In genomic region chr5:153998768-153999167, GRCh38 we compare ENCODE assay signal across 19 cellular contexts. TPM values are rescaled to one million over a fixed set of nuclear protein-coding genes. Genes with fewer than 3 reads are reported as not detected.
DNase-seq lines count a peak whose midpoint lies in the region; ATAC-seq, FAIRE-seq and TF ChIP-seq lines count a peak whose summit lies in the region.
"Had no signal": no experiment of that assay in that cellular context is flagged by ENCODE, and none has a peak within 500 bp of the region (broad histone marks: within the 10 kb centered on the region; RNA-seq: fewer than 3 reads in every experiment).

No MANE protein-coding gene starts in this region.

- H3K4me2 ChIP-seq in A549 (no peak overlapping the region), K562 (ENCODE audit: insufficient read depth, low read length) (no peak overlapping the region)
- H3K4me2 ChIP-seq: BLaER1 treated with 17β-estradiol and CSF1 and Interleukin-3, amounts not matched to agents 10 nM and 100 nM had no signal

- H3K27ac Mint-ChIP-seq in endodermal cell: no peak overlapping the region
- H3K27ac Mint-ChIP-seq: B cell; CD4-positive, alpha-beta T cell; CD8-positive, alpha-beta T cell had no signal

- H3K9me3 ChIP-seq in A549: no peaks in the 10 kb centered on the region
- H3K9me3 ChIP-seq in K562 (replicated peaks; ENCODE audit: control insufficient read depth, insufficient read depth, low read depth, low read length): no peaks in the 10 kb centered on the region
- no peaks in the 10 kb centered on the region for H3K9me3 ChIP-seq in left ventricle myocardium inferior (replicated peaks)
- peaks cover 14% of the 10 kb centered on the region for H3K9me3 ChIP-seq in endodermal cell (ENCODE audit: control insufficient read depth, low read length)
- H3K9me3 ChIP-seq: Caco-2 had no signal

- H3K9ac ChIP-seq in K562 (ENCODE audit: insufficient read depth in 1 of 2, low read depth in 2 of 2, low read length in 2 of 2) (no peak overlapping the region), endodermal cell (ENCODE audit: extremely low read depth, low read length, poor library complexity, severe bottlenecking) (no peak overlapping the region)
- H3K9ac ChIP-seq: BLaER1 treated with 17β-estradiol and CSF1 and Interleukin-3, amounts not matched to agents 10 nM and 100 nM had no signal

- peaks cover 13% of the 10 kb centered on the region for H3K36me3 Mint-ChIP-seq in endodermal cell (ENCODE audit: low read depth)

- H3K9me3 Mint-ChIP-seq in endodermal cell: peaks cover 4% of the 10 kb centered on the region

- WGBS in A549 (ENCODE audit: missing lambda C conversion rate): 90% methylated on average over 1 of the region's 1 CpG
- WGBS in K562 (ENCODE audit: insufficient coverage, low coverage, missing lambda C conversion rate): 92% methylated on average over 1 of the region's 1 CpG
- WGBS in endodermal cell (ENCODE audit: insufficient coverage in 1 of 2, insufficient read length in 1 of 2), 2 experiments: 92 to 94% methylated on average over 1 of the region's 1 CpG

- CTCF ChIA-PET in A549 (lab: Yijun Ruan, JAX): interaction anchor here (0.7 to 1.6 kb wide), 2 partner anchors 24 to 796 kb away, joined by 3 to 5 read pairs; no protein-coding TSS in a partner anchor
- CTCF ChIA-PET in K562 (lab: Yijun Ruan, JAX; ENCODE audit: low intra/inter-chr PET ratio): no interaction called here

- H3K9me1 ChIP-seq in K562 (ENCODE audit: control insufficient read depth, insufficient read depth, low read length): no peaks in the 10 kb centered on the region

- intact Hi-C loops in K562 (cut with micrococcal nuclease) (no loop called here), left ventricle myocardium inferior (cut with micrococcal nuclease) (no loop called here)

- no TSS peak for BruUV-seq in K562 (replicated peaks; lab: Mats Ljungman, UMichigan)

- no peak overlapping the region for H3K4me3 ChIP-seq in A549
- no peak overlapping the region for H3K4me3 ChIP-seq in K562
- H3K4me3 ChIP-seq in left ventricle myocardium inferior: no peak overlapping the region
- no peak overlapping the region for H3K4me3 ChIP-seq in endodermal cell (ENCODE audit: low read length)
- H3K4me3 ChIP-seq: BLaER1 treated with 17β-estradiol and CSF1 and Interleukin-3, amounts not matched to agents 10 nM and 100 nM had no signal

- H4K20me1 ChIP-seq in K562 (replicated peaks; ENCODE audit: control insufficient read depth, insufficient read depth, low read length): no peaks in the 10 kb centered on the region
- H4K20me1 ChIP-seq: BLaER1 treated with 17β-estradiol and CSF1 and Interleukin-3, amounts not matched to agents 10 nM and 100 nM had no signal

- H3K4me1 ChIP-seq in A549 (no peaks in the 10 kb centered on the region), K562 (replicated peaks in 1 of 2; ENCODE audit: control insufficient read depth in 2 of 2, insufficient read depth in 2 of 2, low read length in 2 of 2) (no peaks in the 10 kb centered on the region), left ventricle myocardium inferior (peaks cover 24% of the 10 kb centered on the region), endodermal cell (ENCODE audit: control insufficient read depth, insufficient read depth, low read length) (no peaks in the 10 kb centered on the region)
- H3K4me1 ChIP-seq: BLaER1 treated with 17β-estradiol and CSF1 and Interleukin-3, amounts not matched to agents 10 nM and 100 nM; Caco-2 had no signal

- H3K36me3 ChIP-seq in K562 (ENCODE audit: control insufficient read depth, insufficient read depth, low read length) (peaks cover 3% of the 10 kb centered on the region; the same call in 2 of the 3 replicates), left ventricle myocardium inferior (peaks cover 64% of the 10 kb centered on the region), endodermal cell (ENCODE audit: control insufficient read depth, insufficient read depth, low read length) (peaks cover 21% of the 10 kb centered on the region)

- ATAC-seq in A549 (no peak), K562 (no peak)
- ATAC-seq: CD8-positive, alpha-beta T cell had no signal

- no peaks in the 10 kb centered on the region for H3K4me1 Mint-ChIP-seq in endodermal cell
- H3K4me1 Mint-ChIP-seq: B cell had no signal

- no peaks in the 10 kb centered on the region for H3K27me3 Mint-ChIP-seq in endodermal cell (ENCODE audit: insufficient read depth)
- H3K27me3 Mint-ChIP-seq: B cell; CD4-positive, alpha-beta T cell had no signal

- H3K27ac ChIP-seq in A549 (no peak overlapping the region), K562 (ENCODE audit: extremely low read depth, low read depth, low read length) (no peak overlapping the region), left ventricle myocardium inferior (replicated peaks) (no peak overlapping the region), endodermal cell (ENCODE audit: low read depth, low read length) (no peak overlapping the region)
- H3K27ac ChIP-seq: BLaER1 treated with 17β-estradiol and CSF1 and Interleukin-3, amounts not matched to agents 10 nM and 100 nM; C4-2B had no signal

- no peaks in the 10 kb centered on the region for H3K79me2 ChIP-seq in K562 (ENCODE audit: control insufficient read depth, insufficient read depth, low read length)

- DNase-seq in A549 (ENCODE audit: low read depth in 1 of 2, low spot score in 1 of 2) (no peak), GM19239 (ENCODE audit: insufficient read length, low spot score) (no peak), K562 (ENCODE audit: extremely low read depth in 1 of 4, low spot score in 3 of 4) (no peak), left ventricle myocardium inferior (no peak), endodermal cell (no peak)
- DNase-seq: 8988T; AML-193; Caco-2; Calu3; CD4-positive, alpha-beta T cell; CD8-positive, alpha-beta T cell; DMS79 treated with DMSO at 0.1 percent for 48 hours; GF-D8 had no signal

- TF ChIP-seq RAD21 in A549 (conservative IDR thresholded peaks at IDR 0.05 in 1 of 2, IDR thresholded peaks at IDR 0.05 in 1 of 2) (no peak), K562 (CRISPR knock-in tag; conservative IDR thresholded peaks at IDR 0.05 in 1 of 2, IDR thresholded peaks at IDR 0.05 in 1 of 2) (no peak)

- TF ChIP-seq EP300 in A549 (IDR thresholded peaks at IDR 0.05): no peak
- TF ChIP-seq EP300 in K562 (IDR thresholded peaks at IDR 0.05; ENCODE audit: low read length): no peak

- TF ChIP-seq CTCF in A549 (IDR thresholded peaks at IDR 0.05): no peak
- TF ChIP-seq CTCF in K562 (IDR thresholded peaks at IDR 0.05 in 2 of 3, conservative IDR thresholded peaks at IDR 0.05 in 1 of 3; ENCODE audit: insufficient read depth in 2 of 3, low read depth in 1 of 3, low read length in 3 of 3): no peak
- TF ChIP-seq CTCF in left ventricle myocardium inferior (IDR thresholded peaks at IDR 0.05; ENCODE audit: borderline replicate concordance): no peak
- TF ChIP-seq CTCF in endodermal cell (conservative IDR thresholded peaks at IDR 0.05): no peak

- POLR2A ChIA-PET in A549 (lab: Yijun Ruan, JAX) (no interaction called here), K562 (lab: Yijun Ruan, JAX) (no interaction called here)

- no peak overlapping the region for H2AFZ ChIP-seq in K562 (ENCODE audit: low read depth, low read length)

- no peak for FAIRE-seq in A549 (lab: Jason Lieb, UNC)
- peak; percentile 33 for FAIRE-seq in GM19239 (lab: Jason Lieb, UNC)
- no peak for FAIRE-seq in K562 (lab: Jason Lieb, UNC)
- FAIRE-seq: A204.1, D721Med, G401.6 had no signal

- H3K27me3 ChIP-seq in K562 (ENCODE audit: control insufficient read depth in 2 of 2, insufficient read depth in 2 of 2, low read length in 2 of 2): no peaks in the 10 kb centered on the region
- no peaks in the 10 kb centered on the region for H3K27me3 ChIP-seq in left ventricle myocardium inferior (ENCODE audit: low read depth)
- no peaks in the 10 kb centered on the region for H3K27me3 ChIP-seq in endodermal cell (ENCODE audit: control insufficient read depth, insufficient read depth, low read length, poor library complexity, severe bottlenecking)
- H3K27me3 ChIP-seq: BLaER1 treated with 17β-estradiol and CSF1 and Interleukin-3, amounts not matched to agents 10 nM and 100 nM had no signal

- no peak for TF ChIP-seq POLR2A in A549 (IDR thresholded peaks at IDR 0.05; ENCODE audit: low read length)
- no peak for TF ChIP-seq POLR2A in K562 (conservative IDR thresholded peaks at IDR 0.05)

- in situ Hi-C loops in K562 (cut with MboI): no loop called here

- no peak overlapping the region for H3K4me3 Mint-ChIP-seq in endodermal cell
- H3K4me3 Mint-ChIP-seq: B cell; CD4-positive, alpha-beta T cell; CD8-positive, alpha-beta T cell had no signal

RNA-seq across cellular contexts. Expression of gene FAM114A2, which starts 39.9 kb away (rescaled TPM):
- polyA plus RNA-seq in A549 (2011; rRNA removed) (19.0 and 21.3 TPM in 2 replicates), A549 (2017; fragmentation: RNase III; extraction: RNeasy Plus Mini Kit Qiagen cat#74134 plus additional on column Dnase treatment) (14.6 to 15.6 TPM (median 15.5 TPM) in 3 replicates), K562 (2011; rRNA removed) (16.6 and 27.5 TPM in 2 replicates), K562 (2014; fragmentation: Illumina TruSeq; extraction: Trizol) (22.9 and 27.0 TPM in 2 replicates), K562 (2014; fragmentation: Nextera tagmentation; extraction: Ambion mirVana) (10 to 100 TPM; 14.4 to 25.5 TPM), K562 (2014; rRNA removed) (17.3 and 20.6 TPM in 2 replicates)
- 6.5 and 6.8 TPM in 2 replicates for polyA plus RNA-seq in A549 (2012; cell fraction: cytosol; rRNA removed)
- polyA plus RNA-seq in A549 (2012; cell fraction: nucleus; rRNA removed): 4.6 and 5.4 TPM in 2 replicates
- polyA minus RNA-seq in A549 (2011; rRNA and poly(A)+ RNA removed): 18.6 and 20.8 TPM in 2 replicates
- 16.8 and 45.5 TPM in 2 replicates for total RNA-seq in K562 (2011; cell fraction: chromatin; rRNA removed; ENCODE audit: low replicate concordance)
- total RNA-seq in K562 (2011; cell fraction: nucleolus; rRNA removed): 10.3 and 12.8 TPM in 2 replicates
- 31.2 and 39.0 TPM in 2 replicates for total RNA-seq in K562 (2011; cell fraction: nucleoplasm; rRNA removed)
- total RNA-seq in K562 (2014; rRNA removed) (17.5 and 18.2 TPM in 2 replicates), K562 (2014; rRNA removed; fragmentation: Illumina TruSeq; extraction: Trizol) (28.1 and 32.4 TPM in 2 replicates), K562 (2015; rRNA removed; fragmentation: Illumina TruSeq; extraction: Trizol) (20.9 and 21.2 TPM in 2 replicates), K562 (2021) (18.7 and 22.1 TPM in 2 replicates), left ventricle myocardium inferior (32.3 TPM), endodermal cell (10 to 100 TPM; 18.0 to 19.7 TPM)
- 7.5 and 8.8 TPM in 2 replicates for polyA plus RNA-seq in K562 (2011; cell fraction: cytosol; rRNA removed)
- polyA plus RNA-seq in K562 (2011; cell fraction: nucleus; rRNA removed): 13.9 and 15.8 TPM in 2 replicates
- polyA plus RNA-seq in K562 (2012): 18.8 and 19.7 TPM in 2 replicates
- 35.2 and 38.1 TPM in 2 replicates for polyA minus RNA-seq in K562 (2011; rRNA and poly(A)+ RNA removed)
- 16.1 and 17.1 TPM in 2 replicates for polyA minus RNA-seq in K562 (2011; cell fraction: cytosol; rRNA and poly(A)+ RNA removed)
- polyA minus RNA-seq in K562 (2011; cell fraction: nucleus; rRNA and poly(A)+ RNA removed): 11.4 and 24.8 TPM in 2 replicates
- polyA plus RNA-seq in endodermal cell (2013, experiment 1 of 2): 15.3 TPM
- 13.2 TPM for polyA plus RNA-seq in endodermal cell (2013, experiment 2 of 2)

RNA-seq across cellular contexts. Expression of gene MFAP3, which starts 40.0 kb away (rescaled TPM):
- polyA plus RNA-seq in A549 (2011; rRNA removed): 38.9 and 46.9 TPM in 2 replicates
- 6.3 and 11.1 TPM in 2 replicates for polyA plus RNA-seq in A549 (2012; cell fraction: cytosol; rRNA removed)
- 5.4 and 5.6 TPM in 2 replicates for polyA plus RNA-seq in A549 (2012; cell fraction: nucleus; rRNA removed)
- polyA plus RNA-seq in A549 (2017; fragmentation: RNase III; extraction: RNeasy Plus Mini Kit Qiagen cat#74134 plus additional on column Dnase treatment): 23.9 to 26.2 TPM (median 25.1 TPM) in 3 replicates
- polyA minus RNA-seq in A549 (2011; rRNA and poly(A)+ RNA removed): 49.5 and 58.0 TPM in 2 replicates
- total RNA-seq in K562 (2011; cell fraction: chromatin; rRNA removed; ENCODE audit: low replicate concordance): 47.4 and 61.0 TPM in 2 replicates
- total RNA-seq in K562 (2011; cell fraction: nucleolus; rRNA removed): 32.5 and 34.3 TPM in 2 replicates
- total RNA-seq in K562 (2011; cell fraction: nucleoplasm; rRNA removed): 49.2 and 51.2 TPM in 2 replicates
- 12.5 and 18.9 TPM in 2 replicates for total RNA-seq in K562 (2014; rRNA removed)
- 34.6 and 42.7 TPM in 2 replicates for total RNA-seq in K562 (2014; rRNA removed; fragmentation: Illumina TruSeq; extraction: Trizol)
- 33.2 and 39.1 TPM in 2 replicates for total RNA-seq in K562 (2015; rRNA removed; fragmentation: Illumina TruSeq; extraction: Trizol)
- 17.3 and 20.7 TPM in 2 replicates for total RNA-seq in K562 (2021)
- polyA plus RNA-seq in K562 (2011; rRNA removed): 26.9 and 38.1 TPM in 2 replicates
- 13.5 and 15.3 TPM in 2 replicates for polyA plus RNA-seq in K562 (2011; cell fraction: cytosol; rRNA removed)
- polyA plus RNA-seq in K562 (2011; cell fraction: nucleus; rRNA removed): 14.0 and 17.4 TPM in 2 replicates
- polyA plus RNA-seq in K562 (2012): 10.3 and 14.0 TPM in 2 replicates
- 23.3 and 28.0 TPM in 2 replicates for polyA plus RNA-seq in K562 (2014; fragmentation: Illumina TruSeq; extraction: Trizol)
- polyA plus RNA-seq in K562 (2014; fragmentation: Nextera tagmentation; extraction: Ambion mirVana): 10 to 100 TPM in 1 of 2 experiments, 1 to 10 TPM in 1; 9.5 to 11.0 TPM
- polyA plus RNA-seq in K562 (2014; rRNA removed): 14.2 and 18.6 TPM in 2 replicates
- polyA minus RNA-seq in K562 (2011; rRNA and poly(A)+ RNA removed): 76.2 and 91.3 TPM in 2 replicates
- polyA minus RNA-seq in K562 (2011; cell fraction: cytosol; rRNA and poly(A)+ RNA removed): 15.8 and 32.4 TPM in 2 replicates
- 29.1 and 50.2 TPM in 2 replicates for polyA minus RNA-seq in K562 (2011; cell fraction: nucleus; rRNA and poly(A)+ RNA removed)
- total RNA-seq in left ventricle myocardium inferior: 29.4 TPM
- 10 to 100 TPM; 25.8 to 36.2 TPM for total RNA-seq in endodermal cell
- polyA plus RNA-seq in endodermal cell (2013, experiment 1 of 2): 31.6 TPM
- polyA plus RNA-seq in endodermal cell (2013, experiment 2 of 2): 32.9 TPM

Comparison
In these comparisons a context has a peak if more than half of its experiments do, and no peak if none do; other contexts are left out.
1. Of the 35 proteins assayed by ChIP-seq in both K562 and A549: peak only in K562: none; only in A549: MAFK; in both: none; in neither: 34.